ENCODE assay signal across 8 cellular contexts in genomic region chr1:3530086-3530930, GRCh38.
DNase-seq lines count a peak whose midpoint lies in the region; ATAC-seq, FAIRE-seq and TF ChIP-seq lines count a peak whose summit lies in the region.

No MANE protein-coding gene starts in this region.

- H3K27me3 Mint-ChIP-seq in T-helper 2 cell treated with Interferon-gamma antibody and Interleukin-4, amounts not matched to agents 5 μg/mL and 100 μg/mL, for 36 hours (ENCODE audit: low read depth) = peaks cover 2% of the 10 kb centered on the region

- in situ Hi-C loops in Panc1 (cut with HindIII; ENCODE audit: low pct_unique_long_range_greater_than_20kb, low sequenced_read_pairs) = no loop called here

- no peak for DNase-seq in T-helper 2 cell treated with Interferon-gamma antibody and Interleukin-4, amounts not matched to agents 5 μg/mL and 100 μg/mL, for 36 hours (ENCODE audit: low spot score)
- DNase-seq in T-helper 2 cell (no peak), Panc1 (ENCODE audit: low read depth, low spot score) (no peak), ovary (no peak), D721Med (ENCODE audit: insufficient read length, low spot score) (no peak), UCSD-AML1 (lab: John Stamatoyannopoulos, UW; ENCODE audit: unreplicated experiment) (no peak)

- intact Hi-C loops in Panc1 (cut with micrococcal nuclease; ENCODE audit: unreplicated experiment) = no loop called here
- intact Hi-C loops in ovary (cut with DNase I) = no loop called here

- no peaks in the 10 kb centered on the region for H3K27me3 ChIP-seq in Panc1 (ENCODE audit: control insufficient read depth, insufficient read depth, low read length)
- H3K27me3 ChIP-seq in ovary = no peaks in the 10 kb centered on the region

- WGBS in ovary, 3 donors = 35 to 38% (median 36%) methylated on average over 32 of the region's 32 CpGs

- FAIRE-seq in D721Med (lab: Jason Lieb, UNC) = no peak

- H3K9me3 ChIP-seq in Panc1 (ENCODE audit: control insufficient read depth, insufficient read depth, low read depth, low read length) (no peaks in the 10 kb centered on the region), ovary (no peaks in the 10 kb centered on the region)

- POLR2A ChIA-PET in Panc1 (lab: Charles Lee) = no interaction called here

- H3K4me3 ChIP-seq in Panc1 (ENCODE audit: low read depth in 2 of 2, low read length in 2 of 2) = peak overlapping the region; percentile 52 to 55
- H3K4me3 ChIP-seq in ovary = peak overlapping the region; percentile 60

- no peak for TF ChIP-seq CTCF in Panc1 (IDR thresholded peaks at IDR 0.05)
- TF ChIP-seq CTCF in ovary (IDR thresholded peaks at IDR 0.05) = no peak
- TF ChIP-seq CTCF in D721Med (IDR thresholded peaks at IDR 0.05; ENCODE audit: insufficient read depth, missing control alignments) = no peak

- H3K9me3 Mint-ChIP-seq in T-helper 2 cell treated with Interferon-gamma antibody and Interleukin-4, amounts not matched to agents 5 μg/mL and 100 μg/mL, for 36 hours = no peaks in the 10 kb centered on the region

- BruUV-seq in Panc1 (replicated peaks; lab: Mats Ljungman, UMichigan) = no TSS peak

- CTCF ChIA-PET in Panc1 (lab: Charles Lee) = no interaction called here

- TF ChIP-seq POLR2A in ovary (IDR thresholded peaks at IDR 0.05) = no peak

- H3K27ac ChIP-seq in Panc1 (ENCODE audit: low read length) = peak overlapping the region; percentile 48
- no peak overlapping the region for H3K27ac ChIP-seq in ovary

- ATAC-seq in Panc1 = peak; percentile 30; the same call in 1 of the 2 replicates
- ATAC-seq in esophagus mucosa = peak; percentile 21
- ATAC-seq in GM18909 (IDR thresholded peaks at IDR 0.05; ENCODE audit: poor library complexity, unreplicated experiment) = no peak

- no peaks in the 10 kb centered on the region for H3K36me3 Mint-ChIP-seq in T-helper 2 cell treated with Interferon-gamma antibody and Interleukin-4, amounts not matched to agents 5 μg/mL and 100 μg/mL, for 36 hours (ENCODE audit: low read depth)

- H3K36me3 ChIP-seq in Panc1 (ENCODE audit: control insufficient read depth, insufficient read depth, low read length) = no peaks in the 10 kb centered on the region
- H3K36me3 ChIP-seq in ovary = no peaks in the 10 kb centered on the region

- no peak overlapping the region for H3K27ac Mint-ChIP-seq in T-helper 2 cell treated with Interferon-gamma antibody and Interleukin-4, amounts not matched to agents 5 μg/mL and 100 μg/mL, for 36 hours

- TF ChIP-seq EP300 in ovary (IDR thresholded peaks at IDR 0.05) = no peak

- peak overlapping the region; percentile 82 for H3K4me3 Mint-ChIP-seq in T-helper 2 cell treated with Interferon-gamma antibody and Interleukin-4, amounts not matched to agents 5 μg/mL and 100 μg/mL, for 36 hours

- H3K4me1 Mint-ChIP-seq in T-helper 2 cell treated with Interferon-gamma antibody and Interleukin-4, amounts not matched to agents 5 μg/mL and 100 μg/mL, for 36 hours (ENCODE audit: low read depth) = peaks cover 8% of the 10 kb centered on the region

- H3K4me1 ChIP-seq in Panc1 (ENCODE audit: control insufficient read depth, insufficient read depth, low read length) = peaks cover 19% of the 10 kb centered on the region
- H3K4me1 ChIP-seq in ovary (ENCODE audit: insufficient read depth) = peaks cover 6% of the 10 kb centered on the region
